In genomic region chr16:22973451-22973991, GRCh38 we compare ENCODE assay signal across 22 cellular contexts.
"Had no signal": no experiment of that assay in that cellular context is flagged by ENCODE, and none has a peak within 500 bp of the region (broad histone marks: within the 10 kb centered on the region; RNA-seq: fewer than 3 reads in every experiment).

No MANE protein-coding gene starts in this region.

- ATAC-seq: activated CD4-positive, alpha-beta T cell treated with anti-CD3 and anti-CD28 coated beads for 36 hours; activated T-helper 17 cell treated with anti-CD3 and anti-CD28 coated beads, Interleukin-2, amount 50 U/mL, for 72 hours had no signal

- H3K36me3 ChIP-seq: brain microvascular endothelial cell, cardiac muscle cell, SJSA1 had no signal

- H3K9me3 ChIP-seq: SJSA1 had no signal

- H3K4me1 ChIP-seq: SJSA1 had no signal

- H3K27me3 ChIP-seq: brain microvascular endothelial cell, cardiac muscle cell, SJSA1 had no signal

- DNase-seq: activated CD4-positive, alpha-beta memory T cell treated with anti-CD3 and anti-CD28 coated beads, Interleukin-2, amount 10 ng/mL, durations not matched to agents 7 days and 5 days; activated CD4-positive, alpha-beta T cell treated with anti-CD3 and anti-CD28 coated beads for 36 hours; activated CD4-positive, alpha-beta T cell treated with anti-CD3 and anti-CD28 coated beads, Interleukin-2, amount 50 U/mL, for 1 hour; activated gamma-delta T cell; activated naive CD4-positive, alpha-beta T cell treated with anti-CD3 and anti-CD28 coated beads for 36 hours; activated T-cell treated with anti-CD3 and anti-CD28 coated beads for 4 hours; activated T-cell treated with anti-CD3 and anti-CD28 coated beads, Interleukin-2, amount 50 U/mL, for 48 hours; brain microvascular endothelial cell; cerebellar nuclear complex; Karpas-422; NCI-H1092; NCI-H1417; NCI-H1930; NCI-H2171; NCI-H2227 treated with DMSO at 0.1 percent for 48 hours; NCI-H446 treated with DMSO at 0.1 percent for 48 hours; NCI-H524 treated with DMSO at 0.1 percent for 48 hours; NCI-H748 treated with DMSO at 0.1 percent for 48 hours had no signal

- H3K27ac ChIP-seq: brain microvascular endothelial cell, cardiac muscle cell, SJSA1, VCaP had no signal

- H3K4me3 ChIP-seq: cardiac muscle cell, SJSA1 had no signal
